In the genomic region with DNA sequence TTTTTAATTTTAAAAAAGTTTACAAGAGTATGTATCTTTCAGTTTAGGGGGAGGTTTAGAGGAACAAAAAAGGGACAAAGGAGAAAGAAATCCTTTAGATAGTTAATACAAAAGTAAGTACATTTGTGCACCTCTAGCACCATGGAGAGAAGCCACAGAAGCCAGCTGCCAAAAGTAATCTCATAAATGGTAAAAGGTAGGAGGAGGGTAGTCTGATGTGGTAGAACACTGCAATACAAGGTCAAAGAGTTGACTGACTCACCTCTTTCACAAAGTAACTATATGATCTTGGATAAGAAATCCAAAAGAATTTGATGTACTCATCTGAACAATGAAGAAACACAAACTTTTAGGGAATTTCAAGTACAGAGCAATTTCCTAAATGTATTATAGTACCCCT, we compare ENCODE assay signal across 1 cellular context.
TF ChIP-seq lines count a peak whose summit lies in the region.

No MANE protein-coding gene starts in this region.

TF ChIP-seq in K562, 482 proteins besides CTCF, POLR2A, EP300 and RAD21 (continued from another document):
- TF ChIP-seq, protein P1, sequence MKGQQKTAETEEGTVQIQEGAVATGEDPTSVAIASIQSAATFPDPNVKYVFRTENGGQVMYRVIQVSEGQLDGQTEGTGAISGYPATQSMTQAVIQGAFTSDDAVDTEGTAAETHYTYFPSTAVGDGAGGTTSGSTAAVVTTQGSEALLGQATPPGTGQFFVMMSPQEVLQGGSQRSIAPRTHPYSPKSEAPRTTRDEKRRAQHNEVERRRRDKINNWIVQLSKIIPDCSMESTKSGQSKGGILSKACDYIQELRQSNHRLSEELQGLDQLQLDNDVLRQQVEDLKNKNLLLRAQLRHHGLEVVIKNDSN (CRISPR knock-in tag; IDR thresholded peaks at IDR 0.05), result no peak
- TF ChIP-seq ELF1 (tag; IDR thresholded peaks at IDR 0.05), result no peak
- TF ChIP-seq LCOR (CRISPR knock-in tag; IDR thresholded peaks at IDR 0.05), result no peak
- no peak for TF ChIP-seq RBM22 (IDR thresholded peaks at IDR 0.05; ENCODE audit: low read depth, low read length, poor library complexity, severe bottlenecking)
- TF ChIP-seq POU5F1 (IDR thresholded peaks at IDR 0.05; ENCODE audit: borderline replicate concordance, low read depth, low read length, partially characterized antibody), result no peak
- TF ChIP-seq HMBOX1 (IDR thresholded peaks at IDR 0.05), result peak; percentile 44; the same call in 1 of the 2 replicates
- TF ChIP-seq FUS (optimal IDR thresholded peaks at IDR 0.05; ENCODE audit: low read depth, low read length), result no peak
